In genomic region chr2:33709986-33710385, GRCh38 we compare ENCODE assay signal across 19 cellular contexts.
A peak's percentile ranks its signal among the peaks of the same experiment; 100 is the strongest.
DNase-seq lines count a peak whose midpoint lies in the region; ATAC-seq, FAIRE-seq and TF ChIP-seq lines count a peak whose summit lies in the region.
"Had no signal": no experiment of that assay in that cellular context is flagged by ENCODE, and none has a peak within 500 bp of the region (broad histone marks: within the 10 kb centered on the region; RNA-seq: fewer than 3 reads in every experiment).

No MANE protein-coding gene starts in this region.

- POLR2A ChIA-PET in H1 (lab: Charles Lee; ENCODE audit: partially characterized antibody): no interaction called here

- H4K20me1 ChIP-seq in H1 (replicated peaks in 1 of 2; ENCODE audit: control insufficient read depth in 1 of 2, insufficient read depth in 2 of 2, low read length in 2 of 2): no peaks in the 10 kb centered on the region

- no peaks in the 10 kb centered on the region for H3K4me1 Mint-ChIP-seq in type B pancreatic cell (ENCODE audit: unreplicated experiment)

- FAIRE-seq in H1 (lab: Jason Lieb, UNC): no peak
- FAIRE-seq: A549, D721Med, GM19239 had no signal

- no peak overlapping the region for H3K23ac ChIP-seq in H1 (ENCODE audit: insufficient read length)

- peak overlapping the region; percentile 64; the same call in 1 of the 2 replicates for H2AFZ ChIP-seq in H1 (ENCODE audit: low read length)

- H3K79me2 ChIP-seq in H1 (ENCODE audit: control insufficient read depth in 1 of 2, insufficient read depth in 2 of 2, low read length in 2 of 2): no peaks in the 10 kb centered on the region

- no peaks in the 10 kb centered on the region for H3K9me3 Mint-ChIP-seq in type B pancreatic cell
- H3K9me3 Mint-ChIP-seq: CD8-positive, alpha-beta T cell had no signal

- H3K9ac ChIP-seq in SK-N-MC (ENCODE audit: insufficient read length) (no peak overlapping the region), H1 (replicated peaks in 1 of 4; ENCODE audit: extremely low read depth in 1 of 4, low read depth in 3 of 4, low read length in 3 of 4) (no peak overlapping the region)

- H3K27me3 Mint-ChIP-seq in type B pancreatic cell: no peaks in the 10 kb centered on the region

- no peak for TF ChIP-seq EP300 in H1 (IDR thresholded peaks at IDR 0.05; ENCODE audit: borderline replicate concordance in 1 of 2, low read depth in 2 of 2, low read length in 2 of 2)

- H2BK120ac ChIP-seq in H1 (replicated peaks; ENCODE audit: low read depth, low read length): no peak overlapping the region

- no peaks in the 10 kb centered on the region for H3K36me3 Mint-ChIP-seq in type B pancreatic cell
- H3K36me3 Mint-ChIP-seq: CD8-positive, alpha-beta T cell had no signal

- H2BK12ac ChIP-seq in H1 (ENCODE audit: low read depth, low read length): 0 out of 2 replicates have a peak overlapping the region, but pooled peaks have one; percentile 35

- H3K9me3 ChIP-seq in SK-N-MC (ENCODE audit: low read depth, low read length) (no peaks in the 10 kb centered on the region), H1 (ENCODE audit: insufficient read depth in 2 of 2, low read depth in 1 of 2, low read length in 1 of 2) (no peaks in the 10 kb centered on the region)
- H3K9me3 ChIP-seq: A549, HAP-1 had no signal

- H3K18ac ChIP-seq in H1 (ENCODE audit: extremely low read depth, low read length): peak overlapping the region; percentile 48; the same call in 1 of the 2 replicates

- H3K79me1 ChIP-seq in H1 (ENCODE audit: low read depth, low read length): no peaks in the 10 kb centered on the region

- H4K5ac ChIP-seq in H1 (ENCODE audit: insufficient read length, low read depth, low read length): no peak overlapping the region

- no peak overlapping the region for H3K56ac ChIP-seq in H1 (replicated peaks; ENCODE audit: insufficient read length, low read depth, low read length)

- ATAC-seq in HG03460 (IDR thresholded peaks at IDR 0.05; ENCODE audit: unreplicated experiment): no peak
- ATAC-seq in HG03354 (IDR thresholded peaks at IDR 0.05; ENCODE audit: poor library complexity, severe bottlenecking, unreplicated experiment): no peak
- ATAC-seq: A549; CD8-positive, alpha-beta T cell had no signal

- WGBS in H1 (ENCODE audit: extremely low coverage in 1 of 2, insufficient coverage in 1 of 2, insufficient read length in 1 of 2, insufficient replicate concordance in 2 of 2, low coverage in 1 of 2, low lambda C conversion rate in 2 of 2, missing lambda C conversion rate in 1 of 2), 2 experiments: 91% methylated on average over 3 of the region's 3 CpGs; no CpG with 5 or more reads in 1 of the 2 experiments

- no peak overlapping the region for H4K91ac ChIP-seq in H1 (replicated peaks; ENCODE audit: insufficient read length, low read length)

- no peak overlapping the region for H3K27ac Mint-ChIP-seq in type B pancreatic cell
- H3K27ac Mint-ChIP-seq: CD8-positive, alpha-beta T cell had no signal

- no peak overlapping the region for H2BK5ac ChIP-seq in H1 (ENCODE audit: low read depth, low read length)

- H3K27me3 ChIP-seq in H1 (replicated peaks in 1 of 4; ENCODE audit: control insufficient read depth in 3 of 4, extremely low read depth in 1 of 4, insufficient read depth in 3 of 4, low read length in 3 of 4): no peaks in the 10 kb centered on the region
- H3K27me3 ChIP-seq: BE2C had no signal

- H2AK5ac ChIP-seq in H1 (ENCODE audit: low read depth, low read length): no peak overlapping the region

- DNase-seq in SK-N-MC (ENCODE audit: low read depth, low spot score) (peak; percentile 5), H1 (ENCODE audit: low read depth in 1 of 2, low spot score in 2 of 2) (no peak), lung microvascular endothelial cell (ENCODE audit: low read depth in 2 of 2) (peak; percentile 11 to 40), type B pancreatic cell (ENCODE audit: extremely low spot score, unreplicated experiment) (no peak), substantia nigra (lab: John Stamatoyannopoulos, UW) (no peak)
- DNase-seq: BE2C; CD8-positive, alpha-beta T cell; COR-L47; DMS153; DND-41; GF-D8; GOT3 had no signal

- H3K23me2 ChIP-seq in H1 (ENCODE audit: low read depth, low read length): no peaks in the 10 kb centered on the region

- no peak overlapping the region for H4K8ac ChIP-seq in H1 (ENCODE audit: extremely low read depth, insufficient read depth, low read length)

- H2BK15ac ChIP-seq in H1 (ENCODE audit: low read length): 0 out of 2 replicates have a peak overlapping the region, but pooled peaks have one; percentile 95

- no peak overlapping the region for H3K4ac ChIP-seq in H1 (replicated peaks; ENCODE audit: insufficient read length, low read depth, low read length)

- TF ChIP-seq CTCF in H1 (IDR thresholded peaks at IDR 0.05; ENCODE audit: control extremely low read depth in 1 of 3, insufficient read depth in 1 of 3, low read depth in 1 of 3, low read length in 3 of 3) (no peak), type B pancreatic cell (conservative IDR thresholded peaks at IDR 0.05) (no peak)

- H2BK20ac ChIP-seq in H1 (ENCODE audit: low read length): no peak overlapping the region

- H3K4me3 Mint-ChIP-seq in type B pancreatic cell: no peak overlapping the region
- H3K4me3 Mint-ChIP-seq: CD8-positive, alpha-beta T cell had no signal

- H3K4me2 ChIP-seq in H1 (ENCODE audit: insufficient read depth in 1 of 2, low read depth in 2 of 2, low read length in 2 of 2): no peak overlapping the region
- H3K4me2 ChIP-seq: A549 had no signal

- H3K27ac ChIP-seq in SK-N-MC: peak overlapping the region; percentile 79
- no peak overlapping the region for H3K27ac ChIP-seq in H1 (ENCODE audit: low read depth, low read length)
- no peak overlapping the region for H3K27ac ChIP-seq in substantia nigra (ENCODE audit: low read depth, low read length, poor library complexity, severe bottlenecking)
- H3K27ac ChIP-seq: A549, C4-2B had no signal

- no peaks in the 10 kb centered on the region for H3K36me3 ChIP-seq in SK-N-MC (ENCODE audit: insufficient read depth, low read length)
- H3K36me3 ChIP-seq in H1 (ENCODE audit: control insufficient read depth in 2 of 4, insufficient read depth in 4 of 4, low read length in 3 of 4): no peaks in the 10 kb centered on the region
- H3K36me3 ChIP-seq: BE2C, HAP-1 had no signal

- CTCF ChIA-PET in H1 (lab: Charles Lee; ENCODE audit: partially characterized antibody): no interaction called here

- no peak for TF ChIP-seq POLR2A in H1 (IDR thresholded peaks at IDR 0.05; ENCODE audit: control extremely low read depth in 1 of 2, low read depth in 2 of 2, low read length in 2 of 2)

- TF ChIP-seq RAD21 in H1 (IDR thresholded peaks at IDR 0.05 in 1 of 2, conservative IDR thresholded peaks at IDR 0.05 in 1 of 2; ENCODE audit: low read depth in 2 of 2, low read length in 2 of 2): no peak

- peaks cover 0 to 2% (median 0%) of the 10 kb centered on the region in 4 experiments; a peak in 1 of 7 replicates for H3K4me1 ChIP-seq in H1 (replicated peaks in 1 of 4; ENCODE audit: control insufficient read depth in 3 of 4, insufficient read depth in 4 of 4, low read length in 3 of 4)
- H3K4me1 ChIP-seq: A549, BE2C, HAP-1 had no signal

- peak overlapping the region; percentile 2; the same call in 1 of the 2 replicates for H3K4me3 ChIP-seq in SK-N-MC
- no peak overlapping the region for H3K4me3 ChIP-seq in H1 (ENCODE audit: extremely low read depth in 1 of 4, insufficient read depth in 2 of 4, low read depth in 3 of 4, low read length in 4 of 4)
- H3K4me3 ChIP-seq: A549, HAP-1 had no signal

- H3K14ac ChIP-seq in H1 (ENCODE audit: insufficient read length): no peak overlapping the region

TF ChIP-seq in H1, 55 proteins besides CTCF, POLR2A, EP300 and RAD21 (continues in another document):
- TF ChIP-seq SRF (IDR thresholded peaks at IDR 0.05; ENCODE audit: low read depth, low read length) (no peak), KDM4A (IDR thresholded peaks at IDR 0.05; ENCODE audit: low read depth, low read length, severe bottlenecking) (no peak), POLR2AphosphoS5 (IDR thresholded peaks at IDR 0.05; ENCODE audit: low read depth, low read length) (no peak), SIRT6 (IDR thresholded peaks at IDR 0.05; ENCODE audit: low read length) (no peak)

Comparison
In these comparisons a context has a peak if more than half of its experiments do, and no peak if none do; other contexts are left out.
1. DNase-seq: peak in SK-N-MC (single experiment) and lung microvascular endothelial cell (2 of 2); none in H1 (0 of 2), type B pancreatic cell (single experiment) and substantia nigra (0 of 49).